In the genomic region with DNA sequence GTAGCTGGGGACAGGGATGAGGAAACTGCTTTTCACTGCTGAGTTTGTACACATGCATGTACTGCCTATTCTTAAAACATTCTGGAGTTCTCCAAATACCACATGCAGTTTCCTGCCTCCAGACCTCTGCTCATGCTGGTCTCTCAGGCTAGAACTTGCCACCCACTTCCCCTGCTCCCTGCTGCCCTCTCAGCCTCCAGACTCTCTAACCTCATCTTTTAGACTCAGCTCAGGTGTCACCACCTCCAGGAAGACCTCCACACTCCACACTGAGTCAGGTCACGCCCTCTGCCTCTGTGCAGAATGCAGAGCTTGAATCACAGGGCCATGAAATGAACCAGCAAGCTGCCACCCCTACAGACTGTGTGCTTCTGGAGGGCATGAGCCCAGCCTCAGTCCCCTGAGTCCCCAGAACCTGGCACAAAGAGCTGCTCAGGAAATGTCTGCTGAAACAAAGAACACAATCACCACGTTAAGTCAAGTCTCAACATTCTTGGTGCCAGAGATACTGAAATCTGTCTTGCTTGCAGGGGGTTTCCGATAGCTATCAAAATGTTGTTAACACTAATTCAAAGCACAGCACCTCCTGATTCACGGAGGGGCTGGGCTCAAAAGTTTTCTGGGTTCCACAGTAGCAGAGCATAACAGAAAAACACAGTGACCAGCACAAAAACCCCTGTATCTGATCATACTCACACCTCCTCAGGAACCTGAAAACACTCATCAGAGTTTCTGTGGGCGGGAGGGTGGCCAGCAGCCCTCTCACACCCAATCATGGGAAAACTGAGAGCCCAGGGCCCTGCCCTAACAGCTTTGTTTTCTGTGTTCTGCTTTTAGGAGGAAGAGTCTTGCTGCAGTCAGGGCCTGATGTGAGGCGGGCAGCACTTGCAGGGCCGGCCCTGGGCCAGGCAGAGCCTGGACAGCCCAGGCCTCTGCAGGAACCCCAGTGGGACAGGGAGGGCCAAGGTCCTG, we compare ENCODE assay signal across 8 cellular contexts. TPM values are rescaled to one million over a fixed set of nuclear protein-coding genes. Genes with fewer than 3 reads are reported as not detected.
A peak's percentile ranks its signal among the peaks of the same experiment; 100 is the strongest.
DNase-seq lines count a peak whose midpoint lies in the region; ATAC-seq and TF ChIP-seq lines count a peak whose summit lies in the region.

No MANE protein-coding gene starts in this region.

- peak overlapping the region; percentile 71 for H3K9ac ChIP-seq in KMS-11

- H3K36me3 ChIP-seq in KMS-11 (ENCODE audit: insufficient read depth): no peaks in the 10 kb centered on the region

- H4K20me1 ChIP-seq in KMS-11 (ENCODE audit: insufficient read depth): no peaks in the 10 kb centered on the region

- no peaks in the 10 kb centered on the region for H3K27me3 ChIP-seq in KMS-11 (ENCODE audit: insufficient read depth, low read depth)

- no peak overlapping the region for H2AFZ ChIP-seq in KMS-11 (ENCODE audit: low read depth)

- H3K27ac ChIP-seq in KMS-11: peak overlapping the region; percentile 97

- CTCF ChIA-PET in activated naive CD4-positive, alpha-beta T cell treated with anti-CD3 and anti-CD28 coated beads for 36 hours (lab: Charles Lee): interaction anchor here (0.6 to 12.6 kb wide), 6 partner anchors 10 to 193 kb away, joined by 3 to 138 read pairs (median 6); no protein-coding TSS in a partner anchor

- TF ChIP-seq CTCF in GM10266 (IDR thresholded peaks at IDR 0.05; ENCODE audit: control insufficient read depth, insufficient read depth, low read depth, missing control alignments): no peak
- no peak for TF ChIP-seq CTCF in KMS-11 (conservative IDR thresholded peaks at IDR 0.05; ENCODE audit: low read depth, low read length)

- H3K9me3 Mint-ChIP-seq in activated naive CD4-positive, alpha-beta T cell treated with anti-CD3 and anti-CD28 coated beads for 36 hours: no peaks in the 10 kb centered on the region
- no peaks in the 10 kb centered on the region for H3K9me3 Mint-ChIP-seq in stimulated activated naive CD8-positive, alpha-beta T cell treated with anti-CD3 and anti-CD28 coated beads, Interleukin-15, amount 100 ng/mL, for 72 hours

- intact Hi-C loops in activated naive CD4-positive, alpha-beta T cell treated with anti-CD3 and anti-CD28 coated beads for 36 hours (cut with micrococcal nuclease): loop anchor here (1.0 kb wide), 3 partner anchors 10 to 34 kb away; no protein-coding TSS in a partner anchor

- ATAC-seq in GM21576 (IDR thresholded peaks at IDR 0.05; ENCODE audit: unreplicated experiment) (peak; percentile 70), left lobe of liver (peak; percentile 47)
- peak; percentile 82 for ATAC-seq in stimulated activated naive CD8-positive, alpha-beta T cell treated with anti-CD3 and anti-CD28 coated beads, Interleukin-15, amount 100 ng/mL, for 72 hours

- peaks cover 97% of the 10 kb centered on the region for H3K4me1 ChIP-seq in KMS-11 (ENCODE audit: low read depth, poor library complexity, severe bottlenecking)

- H3K4me3 ChIP-seq in KMS-11 (IDR thresholded peaks at IDR 0.05; ENCODE audit: insufficient read depth, low read depth, low read length): no peak overlapping the region

- DNase-seq in GM10266 (ENCODE audit: extremely low spot score) (peak; percentile 84), left lobe of liver (ENCODE audit: low spot score) (no peak), DMS153 treated with DMSO at 0.1 percent for 48 hours (lab: John Stamatoyannopoulos, UW; ENCODE audit: unreplicated experiment) (no peak), NCI-H1694 (lab: John Stamatoyannopoulos, UW) (no peak)
- peak; percentile 81 for DNase-seq in activated naive CD4-positive, alpha-beta T cell treated with anti-CD3 and anti-CD28 coated beads for 36 hours
- peak; percentile 68 to 80 for DNase-seq in stimulated activated naive CD8-positive, alpha-beta T cell treated with anti-CD3 and anti-CD28 coated beads, Interleukin-15, amount 100 ng/mL, for 72 hours

- H3K4me2 ChIP-seq in KMS-11: peak overlapping the region; percentile 98

- no peaks in the 10 kb centered on the region for H3K27me3 Mint-ChIP-seq in activated naive CD4-positive, alpha-beta T cell treated with anti-CD3 and anti-CD28 coated beads for 36 hours (ENCODE audit: low read depth)
- H3K27me3 Mint-ChIP-seq in stimulated activated naive CD8-positive, alpha-beta T cell treated with anti-CD3 and anti-CD28 coated beads, Interleukin-15, amount 100 ng/mL, for 72 hours: no peaks in the 10 kb centered on the region

- H3K79me2 ChIP-seq in KMS-11 (ENCODE audit: insufficient read depth, low read depth): peaks cover 78% of the 10 kb centered on the region

- H3K36me3 Mint-ChIP-seq in activated naive CD4-positive, alpha-beta T cell treated with anti-CD3 and anti-CD28 coated beads for 36 hours (ENCODE audit: low read depth): peaks cover 1% of the 10 kb centered on the region

- H3K4me1 Mint-ChIP-seq in activated naive CD4-positive, alpha-beta T cell treated with anti-CD3 and anti-CD28 coated beads for 36 hours (ENCODE audit: low read depth): peaks cover 80% of the 10 kb centered on the region
- H3K4me1 Mint-ChIP-seq in stimulated activated naive CD8-positive, alpha-beta T cell treated with anti-CD3 and anti-CD28 coated beads, Interleukin-15, amount 100 ng/mL, for 72 hours: peaks cover 94% of the 10 kb centered on the region

- peak overlapping the region; percentile 91 for H3K27ac Mint-ChIP-seq in activated naive CD4-positive, alpha-beta T cell treated with anti-CD3 and anti-CD28 coated beads for 36 hours
- peak overlapping the region; percentile 92 to 99 for H3K27ac Mint-ChIP-seq in stimulated activated naive CD8-positive, alpha-beta T cell treated with anti-CD3 and anti-CD28 coated beads, Interleukin-15, amount 100 ng/mL, for 72 hours

- H3K4me3 Mint-ChIP-seq in activated naive CD4-positive, alpha-beta T cell treated with anti-CD3 and anti-CD28 coated beads for 36 hours: peak overlapping the region; percentile 22
- H3K4me3 Mint-ChIP-seq in stimulated activated naive CD8-positive, alpha-beta T cell treated with anti-CD3 and anti-CD28 coated beads, Interleukin-15, amount 100 ng/mL, for 72 hours: peak overlapping the region; percentile 64 to 83

RNA-seq across cellular contexts. Expression of a gene that starts 21.1 kb away (rescaled TPM):
- 10 to 100 TPM; 11.8 to 11.9 TPM for total RNA-seq in activated naive CD4-positive, alpha-beta T cell treated with anti-CD3 and anti-CD28 coated beads for 36 hours
- total RNA-seq in left lobe of liver: 5.7 TPM

Comparison
In these comparisons a context has a peak if more than half of its experiments do, and no peak if none do; other contexts are left out.
1. DNase-seq: peak in GM10266 (single experiment), activated naive CD4-positive, alpha-beta T cell treated with anti-CD3 and anti-CD28 coated beads for 36 hours (single experiment) and stimulated activated naive CD8-positive, alpha-beta T cell treated with anti-CD3 and anti-CD28 coated beads, Interleukin-15, amount 100 ng/mL, for 72 hours (2 of 2); none in left lobe of liver (single experiment), DMS153 treated with DMSO at 0.1 percent for 48 hours (single experiment) and NCI-H1694 (single experiment).
2. Peak in every context shown above with its lines, with median percentiles within 50 percentile points of each other: ATAC-seq.